1 cellular context compared by ENCODE assay signal in the genomic region with DNA sequence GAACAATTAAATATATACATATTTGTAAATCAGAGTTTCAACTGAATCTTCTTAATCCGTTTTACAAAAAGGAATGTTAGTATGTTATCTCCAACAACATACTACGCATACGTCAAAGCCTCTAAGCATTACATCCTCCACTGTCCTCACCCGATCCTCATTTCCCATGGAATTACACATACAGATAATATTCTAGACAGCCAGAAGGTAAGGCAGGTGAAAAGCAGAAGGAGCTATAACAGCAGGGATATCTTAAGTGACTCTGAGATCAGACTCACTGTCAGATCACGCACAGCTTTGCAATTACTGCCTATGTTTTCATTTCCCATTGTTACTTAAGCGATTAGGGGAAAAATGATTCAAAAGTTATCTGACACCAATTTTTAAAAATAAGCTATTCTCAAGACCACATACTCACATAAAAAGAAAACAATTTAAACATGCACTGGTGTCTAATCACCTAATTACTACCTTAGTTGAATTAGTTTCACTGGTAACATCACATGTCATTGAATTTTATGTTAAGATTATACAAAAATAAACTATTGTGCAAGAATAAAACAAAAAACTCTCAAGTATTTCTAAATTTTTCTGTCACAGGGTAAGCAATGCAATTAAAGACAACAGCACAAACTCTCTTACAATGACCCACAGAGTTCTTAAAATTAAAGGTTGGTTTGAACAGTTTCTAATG.
TF ChIP-seq lines count a peak whose summit lies in the region.

No MANE protein-coding gene starts in this region.

TF ChIP-seq in K562, 482 proteins besides CTCF, POLR2A, EP300 and RAD21 (continued from another document):
- TF ChIP-seq, protein P1, sequence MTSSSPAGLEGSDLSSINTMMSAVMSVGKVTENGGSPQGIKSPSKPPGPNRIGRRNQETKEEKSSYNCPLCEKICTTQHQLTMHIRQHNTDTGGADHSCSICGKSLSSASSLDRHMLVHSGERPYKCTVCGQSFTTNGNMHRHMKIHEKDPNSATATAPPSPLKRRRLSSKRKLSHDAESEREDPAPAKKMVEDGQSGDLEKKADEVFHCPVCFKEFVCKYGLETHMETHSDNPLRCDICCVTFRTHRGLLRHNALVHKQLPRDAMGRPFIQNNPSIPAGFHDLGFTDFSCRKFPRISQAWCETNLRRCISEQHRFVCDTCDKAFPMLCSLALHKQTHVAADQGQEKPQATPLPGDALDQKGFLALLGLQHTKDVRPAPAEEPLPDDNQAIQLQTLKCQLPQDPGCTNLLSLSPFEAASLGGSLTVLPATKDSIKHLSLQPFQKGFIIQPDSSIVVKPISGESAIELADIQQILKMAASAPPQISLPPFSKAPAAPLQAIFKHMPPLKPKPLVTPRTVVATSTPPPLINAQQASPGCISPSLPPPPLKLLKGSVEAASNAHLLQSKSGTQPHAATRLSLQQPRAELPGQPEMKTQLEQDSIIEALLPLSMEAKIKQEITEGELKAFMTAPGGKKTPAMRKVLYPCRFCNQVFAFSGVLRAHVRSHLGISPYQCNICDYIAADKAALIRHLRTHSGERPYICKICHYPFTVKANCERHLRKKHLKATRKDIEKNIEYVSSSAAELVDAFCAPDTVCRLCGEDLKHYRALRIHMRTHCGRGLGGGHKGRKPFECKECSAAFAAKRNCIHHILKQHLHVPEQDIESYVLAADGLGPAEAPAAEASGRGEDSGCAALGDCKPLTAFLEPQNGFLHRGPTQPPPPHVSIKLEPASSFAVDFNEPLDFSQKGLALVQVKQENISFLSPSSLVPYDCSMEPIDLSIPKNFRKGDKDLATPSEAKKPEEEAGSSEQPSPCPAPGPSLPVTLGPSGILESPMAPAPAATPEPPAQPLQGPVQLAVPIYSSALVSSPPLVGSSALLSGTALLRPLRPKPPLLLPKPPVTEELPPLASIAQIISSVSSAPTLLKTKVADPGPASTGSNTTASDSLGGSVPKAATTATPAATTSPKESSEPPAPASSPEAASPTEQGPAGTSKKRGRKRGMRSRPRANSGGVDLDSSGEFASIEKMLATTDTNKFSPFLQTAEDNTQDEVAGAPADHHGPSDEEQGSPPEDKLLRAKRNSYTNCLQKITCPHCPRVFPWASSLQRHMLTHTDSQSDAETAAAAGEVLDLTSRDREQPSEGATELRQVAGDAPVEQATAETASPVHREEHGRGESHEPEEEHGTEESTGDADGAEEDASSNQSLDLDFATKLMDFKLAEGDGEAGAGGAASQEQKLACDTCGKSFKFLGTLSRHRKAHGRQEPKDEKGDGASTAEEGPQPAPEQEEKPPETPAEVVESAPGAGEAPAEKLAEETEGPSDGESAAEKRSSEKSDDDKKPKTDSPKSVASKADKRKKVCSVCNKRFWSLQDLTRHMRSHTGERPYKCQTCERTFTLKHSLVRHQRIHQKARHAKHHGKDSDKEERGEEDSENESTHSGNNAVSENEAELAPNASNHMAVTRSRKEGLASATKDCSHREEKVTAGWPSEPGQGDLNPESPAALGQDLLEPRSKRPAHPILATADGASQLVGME (CRISPR knock-in tag; IDR thresholded peaks at IDR 0.05) = no peak
- TF ChIP-seq NFATC3 (IDR thresholded peaks at IDR 0.05) (no peak), ZNF174 (CRISPR knock-in tag; IDR thresholded peaks at IDR 0.05) (no peak), SMAD4 (CRISPR knock-in tag; conservative IDR thresholded peaks at IDR 0.05) (no peak), FOXK2 (conservative IDR thresholded peaks at IDR 0.05 in 1 of 2, IDR thresholded peaks at IDR 0.05 in 1 of 2; ENCODE audit: low read depth in 2 of 2) (no peak), CEBPG (CRISPR knock-in tag; IDR thresholded peaks at IDR 0.05) (no peak), CEBPG (tag; conservative IDR thresholded peaks at IDR 0.05 in 1 of 2, IDR thresholded peaks at IDR 0.05 in 1 of 2) (peak in 1 of 2 experiments; percentile 69; a peak in 2 of 4 replicates), EZH2 (IDR thresholded peaks at IDR 0.05; ENCODE audit: borderline replicate concordance, low read depth, low read length) (no peak), ZNF77 (CRISPR knock-in tag; IDR thresholded peaks at IDR 0.05) (no peak), RBM25 (IDR thresholded peaks at IDR 0.05; ENCODE audit: low read depth, low read length, severe bottlenecking) (no peak), CBFA2T3 (IDR thresholded peaks at IDR 0.05) (peak; percentile 31; the same call in 1 of the 2 replicates), MEF2A (IDR thresholded peaks at IDR 0.05; ENCODE audit: control insufficient read depth, low read depth, low read length) (no peak), STAT5A (IDR thresholded peaks at IDR 0.05; ENCODE audit: borderline replicate concordance, low read length) (no peak)
- TF ChIP-seq, protein P2, sequence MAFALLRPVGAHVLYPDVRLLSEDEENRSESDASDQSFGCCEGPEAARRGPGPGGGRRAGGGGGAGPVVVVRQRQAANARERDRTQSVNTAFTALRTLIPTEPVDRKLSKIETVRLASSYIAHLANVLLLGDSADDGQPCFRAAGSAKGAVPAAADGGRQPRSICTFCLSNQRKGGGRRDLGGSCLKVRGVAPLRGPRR (CRISPR knock-in tag; IDR thresholded peaks at IDR 0.05) = no peak
